Comparison of ENCODE assay signal across 8 cellular contexts in the genomic region with DNA sequence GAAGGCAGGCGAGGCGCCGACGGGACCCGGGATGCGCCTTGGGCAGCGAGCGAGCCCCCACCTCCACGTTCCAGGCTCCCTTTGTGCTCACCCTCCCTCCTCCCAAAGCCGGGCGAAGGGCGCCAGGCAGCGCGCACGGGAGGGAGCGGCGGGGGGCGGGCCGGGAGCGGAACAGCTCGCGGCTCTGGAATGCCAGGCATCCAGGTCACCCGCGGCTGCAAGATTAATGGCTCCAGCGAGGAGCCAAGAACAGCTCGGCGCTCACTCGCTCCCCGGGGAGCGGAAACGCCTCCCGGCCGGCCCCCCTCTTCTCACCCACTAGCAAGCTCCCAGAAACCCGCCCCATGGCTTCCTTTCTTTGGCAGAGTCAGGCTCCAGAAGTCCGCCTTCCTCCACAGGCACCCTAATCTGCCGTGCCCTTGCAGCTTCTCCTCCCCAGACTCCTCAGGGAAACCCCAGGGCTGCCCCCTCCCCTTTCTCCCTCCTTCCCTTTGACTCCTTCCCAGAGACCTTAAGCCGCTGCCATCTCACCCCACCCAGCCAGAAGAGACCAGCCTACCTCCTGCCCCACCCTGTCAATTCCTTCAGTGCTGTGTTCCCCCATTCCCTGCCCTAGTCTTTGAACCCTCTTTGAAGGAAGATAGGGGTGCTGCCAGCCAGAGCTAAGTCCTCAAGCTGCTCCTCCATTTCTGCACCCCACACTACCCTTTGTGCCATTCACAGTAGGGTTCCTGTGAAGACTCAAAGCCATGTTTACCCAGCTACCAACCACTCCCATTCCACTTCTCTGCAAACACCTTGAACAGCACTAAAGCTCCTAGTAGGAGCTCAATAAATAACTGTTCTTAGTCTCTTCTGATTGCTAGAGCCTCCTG. TPM values are rescaled to one million over a fixed set of nuclear protein-coding genes. Genes with fewer than 3 reads are reported as not detected.
A peak's percentile ranks its signal among the peaks of the same experiment; 100 is the strongest.
DNase-seq lines count a peak whose midpoint lies in the region; ATAC-seq and TF ChIP-seq lines count a peak whose summit lies in the region.

No MANE protein-coding gene starts in this region.

- H3K9me3 ChIP-seq in A673 (ENCODE audit: low read depth, low read length, poor library complexity, severe bottlenecking), result no peaks in the 10 kb centered on the region

- no peaks in the 10 kb centered on the region for H3K9me2 ChIP-seq in GM23338 (ENCODE audit: insufficient read depth)

- peaks cover 16% of the 10 kb centered on the region for H4K20me1 ChIP-seq in GM23338 (replicated peaks; ENCODE audit: insufficient read depth)

- H3K4me2 ChIP-seq in GM23338, result peak overlapping the region; percentile 81

- H3K36me3 Mint-ChIP-seq in GM23338 (ENCODE audit: low read depth), result peaks cover 97% of the 10 kb centered on the region
- peaks cover 50% of the 10 kb centered on the region for H3K36me3 Mint-ChIP-seq in chondrocyte (ENCODE audit: low read depth)
- no peaks in the 10 kb centered on the region for H3K36me3 Mint-ChIP-seq in immature natural killer cell

- H3K9me3 Mint-ChIP-seq in GM23338 (no peaks in the 10 kb centered on the region; the same call in 2 of the 3 replicates), chondrocyte (ENCODE audit: low read depth) (no peaks in the 10 kb centered on the region), immature natural killer cell (no peaks in the 10 kb centered on the region)

- POLR2A ChIA-PET in A673 (lab: Charles Lee; ENCODE audit: low non-redundant PET), result interaction anchor here (0.6 kb wide), 3 partner anchors 30 to 619 kb away, joined by 3 to 18 read pairs (median 5); no protein-coding TSS in a partner anchor
- POLR2A ChIA-PET in RWPE1 (lab: Yijun Ruan, JAX; ENCODE audit: low non-redundant PET), result interaction anchor here (0.6 to 2.1 kb wide), 7 partner anchors 10 to 118 kb away, joined by 3 to 11 read pairs (median 4); a partner anchor contains a TSS

- H3K4me1 Mint-ChIP-seq in GM23338 (peaks cover 50% of the 10 kb centered on the region), chondrocyte (ENCODE audit: low read depth) (peaks cover 94% of the 10 kb centered on the region), immature natural killer cell (peaks cover 25 to 30% of the 10 kb centered on the region in 2 donors)

- DNase-seq in A673 (ENCODE audit: low spot score) (peak; percentile 99), GM23338 (ENCODE audit: low spot score) (peak; percentile 99), RWPE1 (ENCODE audit: low spot score) (peak; percentile 97), chondrocyte (ENCODE audit: low spot score) (peak; percentile 97), immature natural killer cell (no peak), skeletal muscle cell (ENCODE audit: low read depth) (peak; percentile 94)

- H3K27me3 ChIP-seq in A673 (replicated peaks; ENCODE audit: insufficient read depth, low read depth, low read length, poor library complexity) (no peaks in the 10 kb centered on the region), GM23338 (ENCODE audit: insufficient read depth) (no peaks in the 10 kb centered on the region)

- H2AFZ ChIP-seq in GM23338, result no peak overlapping the region

- H3K27ac Mint-ChIP-seq in GM23338 (peak overlapping the region; percentile 95), chondrocyte (ENCODE audit: unreplicated experiment) (peak overlapping the region; percentile 91), immature natural killer cell (peak overlapping the region in 2 of 6 donors; percentile 20 to 39)

- H3K79me2 ChIP-seq in GM23338 (replicated peaks; ENCODE audit: insufficient read depth), result peaks cover 22% of the 10 kb centered on the region

- H3K4me3 ChIP-seq in A673 (ENCODE audit: low read depth, low read length, poor library complexity, severe bottlenecking), result peak overlapping the region; percentile 23
- peak overlapping the region; percentile 48 for H3K4me3 ChIP-seq in GM23338
- H3K4me3 ChIP-seq in skeletal muscle cell (ENCODE audit: low read depth, low read length), result no peak overlapping the region

- peaks cover 86% of the 10 kb centered on the region for H3K36me3 ChIP-seq in A673 (ENCODE audit: insufficient read depth, low read length, poor library complexity, severe bottlenecking)
- H3K36me3 ChIP-seq in GM23338 (ENCODE audit: insufficient read depth), result peaks cover 56% of the 10 kb centered on the region

- peak overlapping the region; percentile 64 for H3K4me3 Mint-ChIP-seq in GM23338
- peak overlapping the region; percentile 49 for H3K4me3 Mint-ChIP-seq in chondrocyte (ENCODE audit: unreplicated experiment)
- H3K4me3 Mint-ChIP-seq in immature natural killer cell, result peak overlapping the region; percentile 62 to 82 (median 73)

- intact Hi-C loops in A673 (cut with micrococcal nuclease; ENCODE audit: unreplicated experiment), result loop anchor here (5.0 kb wide), 1 partner anchor 37 kb away; no protein-coding TSS in a partner anchor

- H3K27me3 Mint-ChIP-seq in GM23338 (ENCODE audit: insufficient read depth, low read depth, poor library complexity), result peaks cover 16% of the 10 kb centered on the region
- H3K27me3 Mint-ChIP-seq in chondrocyte (ENCODE audit: low read depth), result no peaks in the 10 kb centered on the region
- H3K27me3 Mint-ChIP-seq in immature natural killer cell (ENCODE audit: low read depth in 3 of 3), result peaks cover 2 to 14% (median 8%) of the 10 kb centered on the region in 3 donors

- H3K4me1 ChIP-seq in A673 (ENCODE audit: insufficient read depth, low read length, poor library complexity, severe bottlenecking) (peaks cover 64% of the 10 kb centered on the region), GM23338 (ENCODE audit: insufficient read depth) (peaks cover 31% of the 10 kb centered on the region)

- H3K27ac ChIP-seq in A673 (ENCODE audit: low read depth, low read length, poor library complexity, severe bottlenecking), result peak overlapping the region; percentile 90
- peak overlapping the region; percentile 99 for H3K27ac ChIP-seq in GM23338 (ENCODE audit: low read depth)
- peak overlapping the region; percentile 97 for H3K27ac ChIP-seq in RWPE1

- peak; percentile 77 for ATAC-seq in GM23338
- no peak for ATAC-seq in GM19324 (IDR thresholded peaks at IDR 0.05; ENCODE audit: low FRiP score, unreplicated experiment)
- no peak for ATAC-seq in GM21737 (IDR thresholded peaks at IDR 0.05; ENCODE audit: unreplicated experiment)

- no TSS peak for BruUV-seq in A673 (replicated peaks; lab: Mats Ljungman, UMichigan)

- CTCF ChIA-PET in A673 (lab: Charles Lee) (interaction anchor here (0.6 to 1.9 kb wide), 4 partner anchors 55 to 153 kb away, joined by 3 to 6 read pairs (median 3); no protein-coding TSS in a partner anchor), RWPE1 (lab: Yijun Ruan, JAX) (interaction anchor here (0.6 to 2.6 kb wide), 6 partner anchors 16 to 241 kb away, joined by 3 to 11 read pairs (median 3); no protein-coding TSS in a partner anchor)

- TF ChIP-seq CTCF in A673 (conservative IDR thresholded peaks at IDR 0.05; ENCODE audit: low read depth, low read length) (no peak), GM23338 (conservative IDR thresholded peaks at IDR 0.05; ENCODE audit: low read depth in 2 of 2) (no peak), RWPE1 (conservative IDR thresholded peaks at IDR 0.05; ENCODE audit: low read depth) (no peak), chondrocyte (IDR thresholded peaks at IDR 0.05) (no peak)

- H3F3A ChIP-seq in GM23338 (replicated peaks; ENCODE audit: low read depth), result peaks cover 31% of the 10 kb centered on the region

TF ChIP-seq in GM23338, 12 proteins besides CTCF, POLR2A, EP300 and RAD21 (continues in another document):
- TF ChIP-seq POLR2AphosphoS5 (IDR thresholded peaks at IDR 0.05; ENCODE audit: low read depth) (no peak), CREB1 (CRISPR knock-in tag; IDR thresholded peaks at IDR 0.05; ENCODE audit: low read depth) (peak; percentile 57), ZNF114 (CRISPR knock-in tag; IDR thresholded peaks at IDR 0.05) (no peak), NANOG (IDR thresholded peaks at IDR 0.05; ENCODE audit: borderline replicate concordance) (no peak; the same call in 1 of the 2 replicates), ZNF331 (CRISPR knock-in tag; IDR thresholded peaks at IDR 0.05; ENCODE audit: low read depth) (no peak)
- TF ChIP-seq, protein P1, sequence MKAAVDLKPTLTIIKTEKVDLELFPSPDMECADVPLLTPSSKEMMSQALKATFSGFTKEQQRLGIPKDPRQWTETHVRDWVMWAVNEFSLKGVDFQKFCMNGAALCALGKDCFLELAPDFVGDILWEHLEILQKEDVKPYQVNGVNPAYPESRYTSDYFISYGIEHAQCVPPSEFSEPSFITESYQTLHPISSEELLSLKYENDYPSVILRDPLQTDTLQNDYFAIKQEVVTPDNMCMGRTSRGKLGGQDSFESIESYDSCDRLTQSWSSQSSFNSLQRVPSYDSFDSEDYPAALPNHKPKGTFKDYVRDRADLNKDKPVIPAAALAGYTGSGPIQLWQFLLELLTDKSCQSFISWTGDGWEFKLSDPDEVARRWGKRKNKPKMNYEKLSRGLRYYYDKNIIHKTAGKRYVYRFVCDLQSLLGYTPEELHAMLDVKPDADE (IDR thresholded peaks at IDR 0.05), result peak; percentile 73; the same call in 1 of the 2 replicates
- TF ChIP-seq, protein P2, sequence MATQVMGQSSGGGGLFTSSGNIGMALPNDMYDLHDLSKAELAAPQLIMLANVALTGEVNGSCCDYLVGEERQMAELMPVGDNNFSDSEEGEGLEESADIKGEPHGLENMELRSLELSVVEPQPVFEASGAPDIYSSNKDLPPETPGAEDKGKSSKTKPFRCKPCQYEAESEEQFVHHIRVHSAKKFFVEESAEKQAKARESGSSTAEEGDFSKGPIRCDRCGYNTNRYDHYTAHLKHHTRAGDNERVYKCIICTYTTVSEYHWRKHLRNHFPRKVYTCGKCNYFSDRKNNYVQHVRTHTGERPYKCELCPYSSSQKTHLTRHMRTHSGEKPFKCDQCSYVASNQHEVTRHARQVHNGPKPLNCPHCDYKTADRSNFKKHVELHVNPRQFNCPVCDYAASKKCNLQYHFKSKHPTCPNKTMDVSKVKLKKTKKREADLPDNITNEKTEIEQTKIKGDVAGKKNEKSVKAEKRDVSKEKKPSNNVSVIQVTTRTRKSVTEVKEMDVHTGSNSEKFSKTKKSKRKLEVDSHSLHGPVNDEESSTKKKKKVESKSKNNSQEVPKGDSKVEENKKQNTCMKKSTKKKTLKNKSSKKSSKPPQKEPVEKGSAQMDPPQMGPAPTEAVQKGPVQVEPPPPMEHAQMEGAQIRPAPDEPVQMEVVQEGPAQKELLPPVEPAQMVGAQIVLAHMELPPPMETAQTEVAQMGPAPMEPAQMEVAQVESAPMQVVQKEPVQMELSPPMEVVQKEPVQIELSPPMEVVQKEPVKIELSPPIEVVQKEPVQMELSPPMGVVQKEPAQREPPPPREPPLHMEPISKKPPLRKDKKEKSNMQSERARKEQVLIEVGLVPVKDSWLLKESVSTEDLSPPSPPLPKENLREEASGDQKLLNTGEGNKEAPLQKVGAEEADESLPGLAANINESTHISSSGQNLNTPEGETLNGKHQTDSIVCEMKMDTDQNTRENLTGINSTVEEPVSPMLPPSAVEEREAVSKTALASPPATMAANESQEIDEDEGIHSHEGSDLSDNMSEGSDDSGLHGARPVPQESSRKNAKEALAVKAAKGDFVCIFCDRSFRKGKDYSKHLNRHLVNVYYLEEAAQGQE (IDR thresholded peaks at IDR 0.05; ENCODE audit: unreplicated experiment), result no peak

RNA-seq across cellular contexts. Expression of a gene that starts 9.9 kb away (rescaled TPM):
- 38.9 and 59.6 TPM in 2 replicates for total RNA-seq in A673 (2021)
- 96.2 and 102 TPM in 2 replicates for total RNA-seq in GM23338 (2014; rRNA removed; shearing (Covaris generic))
- 17.4 and 17.9 TPM in 2 replicates for polyA plus RNA-seq in GM23338 (2016; fragmentation: Nextera tagmentation; extraction: Ambion mirVana)
- total RNA-seq in chondrocyte, result 145 to 259 TPM (median 256 TPM) in 3 replicates
- polyA plus RNA-seq in immature natural killer cell, result not detected

Comparison
In these comparisons a context has a peak if more than half of its experiments do, and no peak if none do; other contexts are left out.
1. DNase-seq: peak in A673 (single experiment), GM23338 (single experiment), RWPE1 (single experiment), chondrocyte (single experiment) and skeletal muscle cell (single experiment); none in immature natural killer cell (0 of 3).
2. Peak in every context shown above with its lines, with median percentiles within 50 percentile points of each other: H3K27ac ChIP-seq and H3K4me3 Mint-ChIP-seq.